17 cellular contexts compared by ENCODE assay signal in genomic region chr1:87806377-87807094, GRCh38.
DNase-seq lines count a peak whose midpoint lies in the region; ATAC-seq and TF ChIP-seq lines count a peak whose summit lies in the region.
"Had no signal": no experiment of that assay in that cellular context is flagged by ENCODE, and none has a peak within 500 bp of the region (broad histone marks: within the 10 kb centered on the region; RNA-seq: fewer than 3 reads in every experiment).

No MANE protein-coding gene starts in this region.

- H3K27ac ChIP-seq in HCT116 (ENCODE audit: low read depth, low read length) (peak overlapping the region; percentile 49), ascending aorta (peak overlapping the region in 1 of 2 donors; percentile 19), left lung (peak overlapping the region in 1 of 2 donors; percentile 53), stomach smooth muscle (ENCODE audit: low read length) (peak overlapping the region; percentile 25)
- H3K27ac ChIP-seq: spleen had no signal

- CTCF ChIA-PET in HCT116 (lab: Charles Lee), result no interaction called here

- POLR2A ChIA-PET in HCT116 (lab: Charles Lee), result interaction anchor here (0.9 kb wide), 1 partner anchor 10 kb away, joined by 4 read pairs; no protein-coding TSS in a partner anchor

- H3K9me3 ChIP-seq in HCT116 (ENCODE audit: control insufficient read depth in 1 of 2, insufficient read depth in 1 of 2, low read depth in 1 of 2, low read length in 2 of 2), result no peaks in the 10 kb centered on the region
- no peaks in the 10 kb centered on the region for H3K9me3 ChIP-seq in ascending aorta
- H3K9me3 ChIP-seq in left lung, result no peaks in the 10 kb centered on the region
- no peaks in the 10 kb centered on the region for H3K9me3 ChIP-seq in stomach smooth muscle (ENCODE audit: control insufficient read depth in 2 of 2, low read length in 2 of 2)
- H3K9me3 ChIP-seq: spleen had no signal

- H3K9ac ChIP-seq in HCT116 (ENCODE audit: low read length), result peak overlapping the region; percentile 18; the same call in 1 of the 2 replicates
- H3K9ac ChIP-seq in stomach smooth muscle (ENCODE audit: low read length in 2 of 2), result peak overlapping the region in 1 of 2 donors; percentile 30

- no peaks in the 10 kb centered on the region for H4K20me1 ChIP-seq in HCT116 (ENCODE audit: insufficient read depth)

- TF ChIP-seq CTCF in HCT116 (IDR thresholded peaks at IDR 0.05 in 2 of 3, conservative IDR thresholded peaks at IDR 0.05 in 1 of 3; ENCODE audit: borderline replicate concordance in 1 of 3, insufficient read depth in 1 of 3, low read depth in 2 of 3, low read length in 2 of 3), result no peak
- no peak for TF ChIP-seq CTCF in ascending aorta (IDR thresholded peaks at IDR 0.05)
- no peak for TF ChIP-seq CTCF in left lung (IDR thresholded peaks at IDR 0.05)
- no peak for TF ChIP-seq CTCF in GM13977 (IDR thresholded peaks at IDR 0.05; ENCODE audit: extremely low read depth, insufficient read depth, missing control alignments)

- RAD21 ChIA-PET in HCT116 (lab: Charles Lee; ENCODE audit: low non-redundant PET in 1 of 2, low total read pairs in 2 of 2, uncharacterized antibody in 2 of 2, unreplicated experiment in 2 of 2), result no interaction called here

- H3K79me2 ChIP-seq in HCT116 (ENCODE audit: insufficient read depth, low read length), result no peaks in the 10 kb centered on the region

- TF ChIP-seq RAD21 in HCT116 (IDR thresholded peaks at IDR 0.05; ENCODE audit: low read depth), result no peak

- in situ Hi-C loops in GM13977 (cut with MboI; ENCODE audit: low pct_unique_long_range_greater_than_20kb, low sequenced_read_pairs, unreplicated experiment), result no loop called here

- H3K36me3 ChIP-seq in HCT116 (ENCODE audit: control insufficient read depth in 1 of 2, insufficient read depth in 2 of 2, low read length in 2 of 2) (no peaks in the 10 kb centered on the region), ascending aorta (no peaks in the 10 kb centered on the region), left lung (no peaks in the 10 kb centered on the region), stomach smooth muscle (ENCODE audit: control insufficient read depth in 2 of 2, insufficient read depth in 2 of 2, low read length in 2 of 2) (no peaks in the 10 kb centered on the region)
- H3K36me3 ChIP-seq: spleen had no signal

- no peak for TF ChIP-seq POLR2A in HCT116 (IDR thresholded peaks at IDR 0.05; ENCODE audit: borderline replicate concordance, extremely low read depth, insufficient read depth, insufficient read length)

- ATAC-seq in HCT116 (peak; percentile 66), left lung (peak; percentile 13)
- ATAC-seq: activated naive CD4-positive, alpha-beta T cell treated with anti-CD3 and anti-CD28 coated beads, Interleukin-2, amount 50 U/mL, for 72 hours; Right ventricle myocardium inferior had no signal

- H3K4me3 ChIP-seq in HCT116 (replicated peaks in 1 of 2; ENCODE audit: low read depth in 1 of 2, low read length in 2 of 2) (peak overlapping the region; percentile 4 to 52; a peak in 3 of 4 replicates), ascending aorta (peak overlapping the region; percentile 20 to 39), left lung (no peak overlapping the region), stomach smooth muscle (ENCODE audit: low read length in 2 of 2) (peak overlapping the region in 1 of 2 donors; percentile 41)
- H3K4me3 ChIP-seq: spleen had no signal

- DNase-seq in HCT116 (ENCODE audit: low read depth, low spot score), result no peak
- DNase-seq in ascending aorta (ENCODE audit: low spot score in 2 of 2), result no peak
- no peak for DNase-seq in left lung
- no peak for DNase-seq in AG20443 (ENCODE audit: low spot score)
- DNase-seq in GM13977 (ENCODE audit: low spot score), result no peak
- DNase-seq in cerebellum (ENCODE audit: low spot score), result no peak
- DNase-seq in AML-193 (lab: John Stamatoyannopoulos, UW), result no peak
- DNase-seq: activated CD8-positive, alpha-beta memory T cell treated with anti-CD3 and anti-CD28 coated beads, Interleukin-2, amount 50 U/mL, for 48 hours; central memory CD4-positive, alpha-beta T cell; Kasumi-1; NCI-H1417; spleen; stimulated activated naive CD4-positive, alpha-beta T cell; T-helper 2 cell had no signal

- intact Hi-C loops in HCT116 (cut with micrococcal nuclease), result loop anchor here (5.0 kb wide), 1 partner anchor 479 kb away; the partner anchor contains the start of gene LMO4
- intact Hi-C loops in ascending aorta (cut with DNase I), result loop anchor here (5.0 kb wide), 1 partner anchor 479 kb away; the partner anchor contains the start of gene LMO4
- intact Hi-C loops in left lung (cut with DNase I), result no loop called here

- peaks cover 14 to 24% of the 10 kb centered on the region in 2 experiments for H3K4me1 ChIP-seq in HCT116 (ENCODE audit: control insufficient read depth in 1 of 2, insufficient read depth in 2 of 2, low read length in 2 of 2)
- H3K4me1 ChIP-seq in ascending aorta, result no peaks in the 10 kb centered on the region
- H3K4me1 ChIP-seq in left lung, result peaks cover 0 to 4% of the 10 kb centered on the region in 2 donors
- H3K4me1 ChIP-seq in stomach smooth muscle (ENCODE audit: control insufficient read depth, insufficient read depth, low read length), result no peaks in the 10 kb centered on the region
- H3K4me1 ChIP-seq: spleen had no signal

- peak overlapping the region; percentile 92 for H2AFZ ChIP-seq in HCT116 (ENCODE audit: low read depth, low read length, poor library complexity, severe bottlenecking)

- peak overlapping the region; percentile 86 for H3K4me2 ChIP-seq in HCT116 (ENCODE audit: low read length)

- no peaks in the 10 kb centered on the region for H3K9me2 ChIP-seq in HCT116 (ENCODE audit: insufficient read depth)

- BruUV-seq in HCT116 (replicated peaks; lab: Mats Ljungman, UMichigan), result no TSS peak

- H3K27me3 ChIP-seq in HCT116 (ENCODE audit: insufficient read depth, low read length), result no peaks in the 10 kb centered on the region
- H3K27me3 ChIP-seq in ascending aorta, result no peaks in the 10 kb centered on the region
- H3K27me3 ChIP-seq in left lung, result no peaks in the 10 kb centered on the region
- no peaks in the 10 kb centered on the region for H3K27me3 ChIP-seq in stomach smooth muscle (ENCODE audit: control insufficient read depth in 1 of 2, insufficient read depth in 2 of 2, low read length in 2 of 2)
- H3K27me3 ChIP-seq: spleen had no signal

TF ChIP-seq in HCT116, 20 proteins besides CTCF, POLR2A, EP300 and RAD21:
- no peak for TF ChIP-seq MAX (IDR thresholded peaks at IDR 0.05)
- TF ChIP-seq SRF (IDR thresholded peaks at IDR 0.05; ENCODE audit: low read depth), result no peak
- TF ChIP-seq SIN3A (IDR thresholded peaks at IDR 0.05; ENCODE audit: low read depth), result no peak
- TF ChIP-seq CEBPB (IDR thresholded peaks at IDR 0.05; ENCODE audit: low read depth), result no peak
- no peak for TF ChIP-seq EZH2phosphoT487 (IDR thresholded peaks at IDR 0.05; ENCODE audit: borderline replicate concordance)
- no peak for TF ChIP-seq YY1 (IDR thresholded peaks at IDR 0.05; ENCODE audit: extremely low read depth, insufficient replicate concordance, low read depth, low read length)

Comparison
In these comparisons a context has a peak if more than half of its experiments do, and no peak if none do; other contexts are left out.
1. H3K4me3 ChIP-seq: peak in HCT116 (2 of 2) and ascending aorta (2 of 2); none in left lung (0 of 2).
2. intact Hi-C loops: an anchor here in HCT116 (5.0 kb wide) and ascending aorta (5.0 kb wide); none called in left lung.